ENCODE assay signal across 13 cellular contexts in the genomic region with DNA sequence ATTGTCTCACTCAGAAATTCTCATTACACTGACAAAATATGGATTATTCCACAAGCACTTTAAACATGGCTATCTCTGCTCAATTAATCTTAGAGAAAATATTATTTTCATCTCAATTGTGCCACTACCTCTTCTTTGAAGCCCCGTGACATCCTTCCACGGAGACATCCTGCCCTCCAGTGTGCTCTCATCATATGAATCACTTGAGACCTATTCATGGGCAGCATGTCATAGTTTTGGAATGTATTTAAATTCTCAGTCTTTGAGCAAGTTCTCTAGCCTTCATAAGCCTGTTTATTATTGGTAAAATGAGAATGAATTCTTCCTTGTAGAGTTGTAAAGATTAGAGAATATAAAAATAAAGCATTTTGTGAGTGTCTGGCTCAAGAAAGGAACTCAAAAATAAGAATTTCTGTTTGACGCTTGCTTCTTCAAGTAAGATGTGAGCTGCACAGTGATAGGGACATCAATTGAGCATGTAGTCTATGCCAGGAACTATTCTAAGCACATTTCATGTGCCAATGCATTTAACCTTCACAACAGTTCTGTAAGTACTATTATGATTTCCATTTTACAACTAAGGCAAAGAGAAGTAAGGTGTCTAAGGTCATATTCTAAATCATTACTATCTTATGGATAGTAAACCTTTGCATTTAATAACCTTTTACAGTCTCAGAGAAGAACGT.
DNase-seq lines count a peak whose midpoint lies in the region; ATAC-seq and TF ChIP-seq lines count a peak whose summit lies in the region.
"Had no signal": no experiment of that assay in that cellular context is flagged by ENCODE, and none has a peak within 500 bp of the region (broad histone marks: within the 10 kb centered on the region; RNA-seq: fewer than 3 reads in every experiment).

No MANE protein-coding gene starts in this region.

- H4K20me1 ChIP-seq in SK-N-SH (ENCODE audit: insufficient read depth): no peaks in the 10 kb centered on the region

- H3K27me3 ChIP-seq in SK-N-SH (ENCODE audit: insufficient read depth): no peaks in the 10 kb centered on the region

- WGBS in SK-N-SH (ENCODE audit: low lambda C conversion rate): 43% methylated on average over 4 of the region's 4 CpGs

- POLR2A ChIA-PET in SK-N-SH (lab: Yijun Ruan, JAX): no interaction called here

- no peaks in the 10 kb centered on the region for H3K9me2 ChIP-seq in SK-N-SH

- H2AFZ ChIP-seq in SK-N-SH (ENCODE audit: low read depth): no peak overlapping the region

- no peaks in the 10 kb centered on the region for H3K9me3 ChIP-seq in SK-N-SH

- ATAC-seq in SK-N-SH treated with all-trans-retinoic acid at 6 μM for 48 hours: no peak
- ATAC-seq in HG03108 (IDR thresholded peaks at IDR 0.05; ENCODE audit: unreplicated experiment): no peak
- ATAC-seq: T-helper 17 cell had no signal

- DNase-seq in SK-N-SH (no peak), amniotic stem cell (lab: John Stamatoyannopoulos, UW) (peak; percentile 25), glomerular visceral epithelial cell (ENCODE audit: extremely low spot score) (peak; percentile 18), stromal cell of bone marrow (ENCODE audit: low read depth) (peak; percentile 33), NCI-H510A treated with DMSO at 0.1 percent for 48 hours (lab: John Stamatoyannopoulos, UW) (no peak), NCI-H187 (lab: John Stamatoyannopoulos, UW) (no peak)
- DNase-seq: activated CD4-positive, alpha-beta T cell treated with anti-CD3 and anti-CD28 coated beads for 1 hour; activated CD8-positive, alpha-beta memory T cell treated with anti-CD3 and anti-CD28 coated beads, Interleukin-2, amount 50 U/mL, for 48 hours; NCI-H2107; T-helper 17 cell had no signal

- no peak overlapping the region for H3K4me3 ChIP-seq in SK-N-SH (ENCODE audit: low read depth in 2 of 2, low read length in 1 of 2)

- no peaks in the 10 kb centered on the region for H3K4me1 ChIP-seq in SK-N-SH (ENCODE audit: control insufficient read depth in 1 of 2, insufficient read depth in 2 of 2, low read depth in 1 of 2, low read length in 1 of 2)

- H3F3A ChIP-seq in SK-N-SH (replicated peaks; ENCODE audit: insufficient read depth): no peaks in the 10 kb centered on the region

- CTCF ChIA-PET in SK-N-SH (lab: Yijun Ruan, JAX): no interaction called here

- H3K79me2 ChIP-seq in SK-N-SH (ENCODE audit: insufficient read depth): no peaks in the 10 kb centered on the region

- no peak for TF ChIP-seq RAD21 in SK-N-SH (IDR thresholded peaks at IDR 0.05; ENCODE audit: low read length)

- no peak for TF ChIP-seq CTCF in SK-N-SH (IDR thresholded peaks at IDR 0.05)

- H3K36me3 ChIP-seq in SK-N-SH (replicated peaks in 1 of 2; ENCODE audit: control insufficient read depth in 1 of 2, insufficient read depth in 2 of 2, low read length in 1 of 2): no peaks in the 10 kb centered on the region

- H3K27ac ChIP-seq in SK-N-SH (ENCODE audit: low read depth in 2 of 2, low read length in 1 of 2): no peak overlapping the region
- H3K27ac ChIP-seq: 22Rv1 had no signal

- H3K4me2 ChIP-seq in SK-N-SH: no peak overlapping the region

- TF ChIP-seq EP300 in SK-N-SH (IDR thresholded peaks at IDR 0.05; ENCODE audit: borderline replicate concordance in 1 of 2, low read depth in 1 of 2, low read length in 1 of 2): no peak

- H3K9ac ChIP-seq in SK-N-SH: no peak overlapping the region

TF ChIP-seq in SK-N-SH, 30 proteins besides CTCF, POLR2A, EP300 and RAD21:
- TF ChIP-seq TEAD4 (IDR thresholded peaks at IDR 0.05; ENCODE audit: borderline replicate concordance, insufficient read depth) (no peak), FOSL2 (IDR thresholded peaks at IDR 0.05; ENCODE audit: borderline replicate concordance, low read depth) (peak; percentile 22; the same call in 1 of the 2 replicates)

TF ChIP-seq in SK-N-SH treated with all-trans-retinoic acid at 6 μM for 48 hours, 23 proteins besides CTCF, POLR2A, EP300 and RAD21:
- TF ChIP-seq ZFP3 (CRISPR knock-in tag; IDR thresholded peaks at IDR 0.05): no peak
- no peak for TF ChIP-seq TCF4 (CRISPR knock-in tag; IDR thresholded peaks at IDR 0.05; ENCODE audit: borderline replicate concordance)
- TF ChIP-seq ZNF565 (CRISPR knock-in tag; conservative IDR thresholded peaks at IDR 0.05; ENCODE audit: low read depth): no peak
- no peak for TF ChIP-seq ARNTL (CRISPR knock-in tag; IDR thresholded peaks at IDR 0.05; ENCODE audit: borderline replicate concordance, low read depth)
- no peak for TF ChIP-seq PPARA (CRISPR knock-in tag; IDR thresholded peaks at IDR 0.05; ENCODE audit: borderline replicate concordance)
- TF ChIP-seq OSR1 (CRISPR knock-in tag; IDR thresholded peaks at IDR 0.05): no peak
- TF ChIP-seq ZFP30 (CRISPR knock-in tag; IDR thresholded peaks at IDR 0.05): no peak
- TF ChIP-seq ESRRG (CRISPR knock-in tag; IDR thresholded peaks at IDR 0.05): no peak

Comparison
In these comparisons a context has a peak if more than half of its experiments do, and no peak if none do; other contexts are left out.
1. DNase-seq: peak in amniotic stem cell (single experiment), glomerular visceral epithelial cell (single experiment) and stromal cell of bone marrow (single experiment); none in SK-N-SH (single experiment), NCI-H510A treated with DMSO at 0.1 percent for 48 hours (single experiment) and NCI-H187 (0 of 2).